Comparison of ENCODE assay signal across 8 cellular contexts in genomic region chr5:62779010-62779422, GRCh38.
DNase-seq lines count a peak whose midpoint lies in the region; ATAC-seq and TF ChIP-seq lines count a peak whose summit lies in the region.

No MANE protein-coding gene starts in this region.

- H3K36me3 Mint-ChIP-seq in WTC11 = no peaks in the 10 kb centered on the region

- intact Hi-C loops in heart right ventricle (cut with DNase I) = loop anchor here in 7 of 10 donors (2.0 to 5.0 kb wide), 5 partner anchors 217 to 337 kb away; no protein-coding TSS in a partner anchor

- H3K27ac Mint-ChIP-seq in WTC11 = no peak overlapping the region

- H3K27me3 Mint-ChIP-seq in WTC11 (ENCODE audit: low read depth) = no peaks in the 10 kb centered on the region; the same call in 1 of the 2 replicates

- WGBS in heart right ventricle, 2 donors = 21% methylated on average over 5 of the region's 5 CpGs

- H3K4me1 ChIP-seq in HAP-1 = no peaks in the 10 kb centered on the region
- H3K4me1 ChIP-seq in heart right ventricle = peaks cover 0 to 12% (median 0%) of the 10 kb centered on the region in 9 donors

- H3K27me3 ChIP-seq in HAP-1 (ENCODE audit: low read depth) (no peaks in the 10 kb centered on the region), heart right ventricle (no peaks in the 10 kb centered on the region)

- H3K9me3 ChIP-seq in HAP-1 (no peaks in the 10 kb centered on the region), heart right ventricle (no peaks in the 10 kb centered on the region)

- H3K9me3 Mint-ChIP-seq in WTC11 = peaks cover 2% of the 10 kb centered on the region

- TF ChIP-seq CTCF in WTC11 (IDR thresholded peaks at IDR 0.05) = peak; percentile 38; the same call in 1 of the 2 replicates
- TF ChIP-seq CTCF in heart right ventricle (IDR thresholded peaks at IDR 0.05) = peak; percentile 52 to 85 (median 77)

- peak; percentile 88 for ATAC-seq in WTC11
- ATAC-seq in heart right ventricle = peak in 7 of 8 donors; percentile 69 to 86 (median 82)

- DNase-seq in ELR (ENCODE audit: low read depth) = peak; percentile 77
- peak; percentile 49 to 68 for DNase-seq in HAP-1 (ENCODE audit: low spot score in 2 of 2)
- peak; percentile 32 for DNase-seq in NCI-H187 treated with DMSO at 0.1 percent for 48 hours (lab: John Stamatoyannopoulos, UW)
- DNase-seq in WTC11 (ENCODE audit: low spot score) = peak; percentile 12
- peak in 1 of 2 donors; percentile 24 for DNase-seq in heart right ventricle
- DNase-seq in putamen (ENCODE audit: low spot score) = peak; percentile 55
- no peak for DNase-seq in COLO668 (lab: John Stamatoyannopoulos, UW; ENCODE audit: unreplicated experiment)
- no peak for DNase-seq in activated naive CD4-positive, alpha-beta T cell treated with Interleukin-2 at 50 U/mL for 16 hours

- H3K4me3 ChIP-seq in HAP-1 (no peak overlapping the region), heart right ventricle (no peak overlapping the region)

- H3K36me3 ChIP-seq in HAP-1 (replicated peaks) (no peaks in the 10 kb centered on the region), heart right ventricle (no peaks in the 10 kb centered on the region)

- CTCF ChIA-PET in WTC11 (lab: Charles Lee) = interaction anchor here (0.6 to 4.2 kb wide), 8 partner anchors 14 to 322 kb away, joined by 3 to 30 read pairs (median 4); no protein-coding TSS in a partner anchor

- H3K27ac ChIP-seq in heart right ventricle = no peak overlapping the region

- in situ Hi-C loops in HAP-1 (cut with MboI; ENCODE audit: low sequenced_read_pairs) = no loop called here

- H3K4me1 Mint-ChIP-seq in WTC11 = no peaks in the 10 kb centered on the region

- no peak overlapping the region for H3K4me3 Mint-ChIP-seq in WTC11

- POLR2A ChIA-PET in WTC11 (lab: Charles Lee) = interaction anchor here (0.6 kb wide), 1 partner anchor 315 kb away, joined by 5 read pairs; no protein-coding TSS in a partner anchor

TF ChIP-seq in WTC11, 78 proteins besides CTCF, POLR2A, EP300 and RAD21:
- no peak for TF ChIP-seq MYBL2 (CRISPR knock-in tag; IDR thresholded peaks at IDR 0.05)
- no peak for TF ChIP-seq MXD4 (CRISPR knock-in tag; IDR thresholded peaks at IDR 0.05; ENCODE audit: borderline replicate concordance)
- TF ChIP-seq ARID4B (CRISPR knock-in tag; IDR thresholded peaks at IDR 0.05; ENCODE audit: borderline replicate concordance) = no peak
- TF ChIP-seq CREM (CRISPR knock-in tag; IDR thresholded peaks at IDR 0.05) = no peak
- no peak for TF ChIP-seq NFATC4 (CRISPR knock-in tag; IDR thresholded peaks at IDR 0.05)
- TF ChIP-seq, protein P1, sequence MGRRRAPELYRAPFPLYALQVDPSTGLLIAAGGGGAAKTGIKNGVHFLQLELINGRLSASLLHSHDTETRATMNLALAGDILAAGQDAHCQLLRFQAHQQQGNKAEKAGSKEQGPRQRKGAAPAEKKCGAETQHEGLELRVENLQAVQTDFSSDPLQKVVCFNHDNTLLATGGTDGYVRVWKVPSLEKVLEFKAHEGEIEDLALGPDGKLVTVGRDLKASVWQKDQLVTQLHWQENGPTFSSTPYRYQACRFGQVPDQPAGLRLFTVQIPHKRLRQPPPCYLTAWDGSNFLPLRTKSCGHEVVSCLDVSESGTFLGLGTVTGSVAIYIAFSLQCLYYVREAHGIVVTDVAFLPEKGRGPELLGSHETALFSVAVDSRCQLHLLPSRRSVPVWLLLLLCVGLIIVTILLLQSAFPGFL (CRISPR knock-in tag; IDR thresholded peaks at IDR 0.05; ENCODE audit: borderline replicate concordance) = no peak
- no peak for TF ChIP-seq ZSCAN18 (CRISPR knock-in tag; IDR thresholded peaks at IDR 0.05)
- TF ChIP-seq ZNF138 (CRISPR knock-in tag; conservative IDR thresholded peaks at IDR 0.05) = no peak
- TF ChIP-seq ZNF671 (CRISPR knock-in tag; IDR thresholded peaks at IDR 0.05) = no peak

Comparison
In these comparisons a context has a peak if more than half of its experiments do, and no peak if none do; other contexts are left out.
1. DNase-seq: peak in ELR (single experiment), HAP-1 (2 of 2), NCI-H187 treated with DMSO at 0.1 percent for 48 hours (single experiment), WTC11 (single experiment) and putamen (single experiment); none in COLO668 (single experiment) and activated naive CD4-positive, alpha-beta T cell treated with Interleukin-2 at 50 U/mL for 16 hours (single experiment).